Comparison of ENCODE assay signal across 8 cellular contexts in the genomic region with DNA sequence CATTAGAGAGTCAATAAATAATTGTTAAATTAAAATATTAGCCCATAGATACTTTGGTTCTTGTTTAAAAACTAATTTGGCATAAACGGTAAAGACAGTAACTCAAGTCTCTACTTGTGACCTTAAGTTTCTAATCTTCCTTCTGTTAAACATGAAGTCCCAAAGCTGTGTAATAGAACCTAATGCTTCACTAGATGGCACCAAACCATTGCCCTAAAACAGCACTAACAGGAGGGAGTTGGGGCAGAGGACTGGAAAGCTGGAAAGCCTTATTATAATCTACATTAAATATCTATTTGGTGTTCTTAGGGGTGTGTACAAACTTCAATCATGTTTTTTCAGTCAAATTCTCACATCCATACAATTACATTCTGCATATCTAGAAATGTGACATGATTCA.
DNase-seq lines count a peak whose midpoint lies in the region; ATAC-seq and TF ChIP-seq lines count a peak whose summit lies in the region.

No MANE protein-coding gene starts in this region.

- no peaks in the 10 kb centered on the region for H3K9me3 Mint-ChIP-seq in CD14-positive monocyte

- DNase-seq in NOMO-1 (lab: John Stamatoyannopoulos, UW; ENCODE audit: unreplicated experiment in 2 of 2): peak; percentile 2 to 33
- DNase-seq in esophagus muscularis mucosa (ENCODE audit: extremely low spot score): no peak
- DNase-seq in retinal pigment epithelial cell (ENCODE audit: low read depth): peak; percentile 21
- no peak for DNase-seq in CD14-positive monocyte (ENCODE audit: low spot score)
- DNase-seq in NCI-H226: no peak

- no peak for ATAC-seq in HG03135 (IDR thresholded peaks at IDR 0.05; ENCODE audit: unreplicated experiment)

- H3K4me1 ChIP-seq in HEK293 (ENCODE audit: control insufficient read depth, insufficient read depth, low read length) (no peaks in the 10 kb centered on the region), esophagus muscularis mucosa (no peaks in the 10 kb centered on the region)

- CTCF ChIA-PET in HEK293 (lab: Yijun Ruan, JAX): interaction anchor here (0.5 kb wide), 1 partner anchor 1300 kb away, joined by 4 read pairs; no protein-coding TSS in a partner anchor

- TF ChIP-seq POLR2A in esophagus muscularis mucosa (IDR thresholded peaks at IDR 0.05; ENCODE audit: low read depth): no peak

- peaks cover 0 to 5% (median 3%) of the 10 kb centered on the region in 3 donors for H3K27me3 Mint-ChIP-seq in CD14-positive monocyte (ENCODE audit: low read depth in 3 of 3)

- H3K36me3 ChIP-seq in HEK293 (ENCODE audit: control insufficient read depth in 2 of 2, insufficient read depth in 1 of 2, low read length in 2 of 2) (no peaks in the 10 kb centered on the region), esophagus muscularis mucosa (no peaks in the 10 kb centered on the region)

- no peak overlapping the region for H3K4me3 Mint-ChIP-seq in CD14-positive monocyte

- H3K4me3 ChIP-seq in HEK293 (ENCODE audit: low read depth, low read length) (no peak overlapping the region), esophagus muscularis mucosa (no peak overlapping the region), retinal pigment epithelial cell (ENCODE audit: low read length) (no peak overlapping the region)

- H3K27ac ChIP-seq in C4-2B: no peak overlapping the region
- H3K27ac ChIP-seq in HEK293 (ENCODE audit: extremely low read depth, low read depth, low read length): no peak overlapping the region
- no peak overlapping the region for H3K27ac ChIP-seq in esophagus muscularis mucosa (replicated peaks in 1 of 4)

- peak; percentile 64 for TF ChIP-seq CTCF in C4-2B (conservative IDR thresholded peaks at IDR 0.05)
- no peak for TF ChIP-seq CTCF in HEK293 (tag by site-specific recombination; IDR thresholded peaks at IDR 0.05)
- TF ChIP-seq CTCF in esophagus muscularis mucosa (IDR thresholded peaks at IDR 0.05): peak in 2 of 3 experiments; percentile 9 to 28
- peak; percentile 66 for TF ChIP-seq CTCF in retinal pigment epithelial cell (conservative IDR thresholded peaks at IDR 0.05; ENCODE audit: low read depth, low read length)
- TF ChIP-seq CTCF in CD14-positive monocyte (IDR thresholded peaks at IDR 0.05): no peak

- no peaks in the 10 kb centered on the region for H3K4me1 Mint-ChIP-seq in CD14-positive monocyte

- intact Hi-C loops in esophagus muscularis mucosa (cut with DNase I) (no loop called here), CD14-positive monocyte (cut with micrococcal nuclease) (no loop called here)

- no peak for TF ChIP-seq EP300 in esophagus muscularis mucosa (IDR thresholded peaks at IDR 0.05)

- 48% methylated on average over 1 of the region's 1 CpG for WGBS in esophagus muscularis mucosa

- H3K27ac Mint-ChIP-seq in CD14-positive monocyte: no peak overlapping the region

- H3K36me3 Mint-ChIP-seq in CD14-positive monocyte: no peaks in the 10 kb centered on the region

- H3K9me3 ChIP-seq in HEK293 (ENCODE audit: control insufficient read depth, insufficient read depth, low read depth, low read length) (no peaks in the 10 kb centered on the region), esophagus muscularis mucosa (no peaks in the 10 kb centered on the region)

- no peaks in the 10 kb centered on the region for H3K27me3 ChIP-seq in esophagus muscularis mucosa

- POLR2A ChIA-PET in HEK293 (lab: Yijun Ruan, JAX): no interaction called here

TF ChIP-seq in HEK293, 187 proteins besides CTCF, POLR2A, EP300 and RAD21:
- no peak for TF ChIP-seq ZNF239 (tag by site-specific recombination; IDR thresholded peaks at IDR 0.05)
- TF ChIP-seq ZNF654 (tag by site-specific recombination; IDR thresholded peaks at IDR 0.05; ENCODE audit: low read depth): 0 out of 2 replicates have a peak, but pooled peaks have one; percentile 8

Comparison
In these comparisons a context has a peak if more than half of its experiments do, and no peak if none do; other contexts are left out.
1. CTCF ChIP-seq: peak in C4-2B (single experiment), esophagus muscularis mucosa (2 of 3) and retinal pigment epithelial cell (single experiment); none in HEK293 (single experiment) and CD14-positive monocyte (single experiment).
2. DNase-seq: peak in NOMO-1 (2 of 2) and retinal pigment epithelial cell (single experiment); none in esophagus muscularis mucosa (single experiment), CD14-positive monocyte (single experiment) and NCI-H226 (single experiment).